In genomic region chr12:23555180-23555784, GRCh38 we compare ENCODE assay signal across 36 cellular contexts.
DNase-seq lines count a peak whose midpoint lies in the region; ATAC-seq and TF ChIP-seq lines count a peak whose summit lies in the region.
"Had no signal": no experiment of that assay in that cellular context is flagged by ENCODE, and none has a peak within 500 bp of the region (broad histone marks: within the 10 kb centered on the region; RNA-seq: fewer than 3 reads in every experiment).

No MANE protein-coding gene starts in this region.

- H3K4me1 Mint-ChIP-seq in CD8-positive, alpha-beta memory T cell = no peaks in the 10 kb centered on the region
- H3K4me1 Mint-ChIP-seq in neural crest cell = peaks cover 44% of the 10 kb centered on the region
- no peaks in the 10 kb centered on the region for H3K4me1 Mint-ChIP-seq in T-cell
- H3K4me1 Mint-ChIP-seq: activated naive CD8-positive, alpha-beta T cell treated with anti-CD3 and anti-CD28 coated beads for 36 hours; immature natural killer cell; memory B cell had no signal

- no peak overlapping the region for H3K4me3 ChIP-seq in CD8-positive, alpha-beta memory T cell (ENCODE audit: low read length)
- no peak overlapping the region for H3K4me3 ChIP-seq in ectodermal cell (ENCODE audit: insufficient read depth, low read depth, low read length)
- H3K4me3 ChIP-seq in osteoblast (ENCODE audit: insufficient read depth, low read length) = no peak overlapping the region
- no peak overlapping the region for H3K4me3 ChIP-seq in effector memory CD4-positive, alpha-beta T cell (ENCODE audit: insufficient read depth, low read depth, low read length, poor library complexity, severe bottlenecking)
- H3K4me3 ChIP-seq: BLaER1, cardiac muscle cell, colonic mucosa, gastroesophageal sphincter, GM23248, PC-9, skin epidermis, stomach, tibial artery had no signal

- no peak for DNase-seq in CD8-positive, alpha-beta memory T cell
- DNase-seq in neural crest cell (ENCODE audit: low read depth, low spot score) (no peak), T-cell (no peak), osteoblast (ENCODE audit: insufficient read length, low spot score, missing footprints) (no peak)
- no peak for DNase-seq in effector memory CD4-positive, alpha-beta T cell
- DNase-seq: ACHN; activated CD4-positive, alpha-beta T cell treated with anti-CD3 and anti-CD28 coated beads for 48 hours; activated CD8-positive, alpha-beta memory T cell treated with anti-CD3 and anti-CD28 coated beads for 24 hours; activated effector memory CD4-positive, alpha-beta T cell treated with anti-CD3 and anti-CD28 coated beads, Interleukin-2, amount 50 U/mL, for 16 hours; activated naive CD8-positive, alpha-beta T cell treated with anti-CD3 and anti-CD28 coated beads for 36 hours; aorta; colonic mucosa; COR-L47; GM23248; HFFc6; hypothalamus; immature natural killer cell; IMR-90; NCI-H1092; NCI-H2081 treated with DMSO at 0.1 percent for 48 hours; NCI-H510A; NK-92 treated with Interleukin-12 subunit alpha and Interleukin-12 subunit beta, amount 100 ng/mL, for 24 hours; PC-9; stimulated activated CD4-positive, alpha-beta T cell treated with anti-CD3 and anti-CD28 coated beads, Interleukin-1b, Interleukin-23, amount 100 ng/mL, for 48 hours; stimulated activated CD8-positive, alpha-beta memory T cell treated with anti-CD3 and anti-CD28 coated beads, Interleukin-4, amount 100 ng/mL, for 48 hours; stomach; tibial artery; WERI-Rb-1 had no signal

- H3K79me2 ChIP-seq in osteoblast (ENCODE audit: insufficient read depth, low read length) = no peaks in the 10 kb centered on the region

- TF ChIP-seq CTCF in neural crest cell (conservative IDR thresholded peaks at IDR 0.05) = no peak
- TF ChIP-seq CTCF in osteoblast (IDR thresholded peaks at IDR 0.05; ENCODE audit: extremely low read depth, low read depth, low read length) = no peak

- no peak overlapping the region for H3K27ac Mint-ChIP-seq in CD8-positive, alpha-beta memory T cell
- peak overlapping the region; percentile 45 for H3K27ac Mint-ChIP-seq in neural crest cell (ENCODE audit: unreplicated experiment)
- no peak overlapping the region for H3K27ac Mint-ChIP-seq in T-cell
- H3K27ac Mint-ChIP-seq: activated naive CD8-positive, alpha-beta T cell treated with anti-CD3 and anti-CD28 coated beads for 36 hours; HFFc6; immature natural killer cell; memory B cell had no signal

- no peaks in the 10 kb centered on the region for H3K9me3 ChIP-seq in CD8-positive, alpha-beta memory T cell (ENCODE audit: low read length)
- H3K9me3 ChIP-seq in ectodermal cell (ENCODE audit: control insufficient read depth, low read length) (no peaks in the 10 kb centered on the region), osteoblast (ENCODE audit: low read depth, low read length) (no peaks in the 10 kb centered on the region)
- no peaks in the 10 kb centered on the region for H3K9me3 ChIP-seq in effector memory CD4-positive, alpha-beta T cell (ENCODE audit: control insufficient read depth, low read length)
- H3K9me3 ChIP-seq: BLaER1, colonic mucosa, gastroesophageal sphincter, stomach, tibial artery had no signal

- no peak overlapping the region for H3K4me3 Mint-ChIP-seq in CD8-positive, alpha-beta memory T cell
- H3K4me3 Mint-ChIP-seq in neural crest cell (peak overlapping the region; percentile 38), T-cell (no peak overlapping the region)
- H3K4me3 Mint-ChIP-seq: activated naive CD8-positive, alpha-beta T cell treated with anti-CD3 and anti-CD28 coated beads for 36 hours; HFFc6; immature natural killer cell; memory B cell had no signal

- no peaks in the 10 kb centered on the region for H3K27me3 ChIP-seq in CD8-positive, alpha-beta memory T cell (ENCODE audit: insufficient read depth, low read length, poor library complexity, severe bottlenecking)
- H3K27me3 ChIP-seq in ectodermal cell (ENCODE audit: control insufficient read depth, insufficient read depth, low read length, poor library complexity, severe bottlenecking) (no peaks in the 10 kb centered on the region), osteoblast (ENCODE audit: insufficient read depth, low read length) (no peaks in the 10 kb centered on the region)
- H3K27me3 ChIP-seq in effector memory CD4-positive, alpha-beta T cell (replicated peaks; ENCODE audit: control insufficient read depth, insufficient read depth, low read length, poor library complexity, severe bottlenecking) = no peaks in the 10 kb centered on the region
- H3K27me3 ChIP-seq: BLaER1, cardiac muscle cell, colonic mucosa, gastroesophageal sphincter, stomach, tibial artery had no signal

- no peak overlapping the region for H2AFZ ChIP-seq in osteoblast (ENCODE audit: low read length)
- H2AFZ ChIP-seq: GM23248, PC-9 had no signal

- no peaks in the 10 kb centered on the region for H3K4me1 ChIP-seq in CD8-positive, alpha-beta memory T cell (ENCODE audit: insufficient read depth, low read length)
- peaks cover 7% of the 10 kb centered on the region for H3K4me1 ChIP-seq in ectodermal cell (ENCODE audit: control insufficient read depth, insufficient read depth, low read length)
- H3K4me1 ChIP-seq in osteoblast (ENCODE audit: insufficient read depth, low read length) = no peaks in the 10 kb centered on the region
- no peaks in the 10 kb centered on the region for H3K4me1 ChIP-seq in effector memory CD4-positive, alpha-beta T cell (ENCODE audit: control insufficient read depth, insufficient read depth, low read length, poor library complexity, severe bottlenecking)
- H3K4me1 ChIP-seq: BLaER1, colonic mucosa, gastroesophageal sphincter, stomach had no signal

- POLR2A ChIA-PET in CD8-positive, alpha-beta memory T cell (lab: Charles Lee) = no interaction called here
- POLR2A ChIA-PET in T-cell (lab: Charles Lee) = interaction anchor here in 1 of 2 donors (0.5 to 0.6 kb wide), 2 partner anchors 63 to 1321 kb away, joined by 4 read pairs; no protein-coding TSS in a partner anchor

- no peaks in the 10 kb centered on the region for H3K27me3 Mint-ChIP-seq in CD8-positive, alpha-beta memory T cell
- H3K27me3 Mint-ChIP-seq in neural crest cell (ENCODE audit: low read depth) (no peaks in the 10 kb centered on the region), T-cell (no peaks in the 10 kb centered on the region)
- H3K27me3 Mint-ChIP-seq: activated naive CD8-positive, alpha-beta T cell treated with anti-CD3 and anti-CD28 coated beads for 36 hours; memory B cell had no signal

- H3K4me2 ChIP-seq in osteoblast (ENCODE audit: insufficient read depth, low read length) = no peak overlapping the region
- H3K4me2 ChIP-seq: BLaER1, PC-9 had no signal

- no peaks in the 10 kb centered on the region for H3K36me3 ChIP-seq in CD8-positive, alpha-beta memory T cell (ENCODE audit: insufficient read depth, low read length)
- H3K36me3 ChIP-seq in ectodermal cell (ENCODE audit: control insufficient read depth, insufficient read depth, low read length) (no peaks in the 10 kb centered on the region), osteoblast (ENCODE audit: insufficient read depth, low read length) (no peaks in the 10 kb centered on the region)
- no peaks in the 10 kb centered on the region for H3K36me3 ChIP-seq in effector memory CD4-positive, alpha-beta T cell (ENCODE audit: control insufficient read depth, insufficient read depth, low read length)
- H3K36me3 ChIP-seq: BLaER1, cardiac muscle cell, colonic mucosa, gastroesophageal sphincter, stomach, tibial artery, WERI-Rb-1 had no signal

- no peaks in the 10 kb centered on the region for H4K20me1 ChIP-seq in osteoblast (ENCODE audit: insufficient read depth, low read length)
- H4K20me1 ChIP-seq: BLaER1 had no signal

- CTCF ChIA-PET in CD8-positive, alpha-beta memory T cell (lab: Charles Lee) = no interaction called here
- CTCF ChIA-PET in T-cell (lab: Charles Lee) = no interaction called here

- peak; percentile 56 for ATAC-seq in HG02678 (IDR thresholded peaks at IDR 0.05; ENCODE audit: unreplicated experiment)
- ATAC-seq in T-cell (replicated peaks in 1 of 4) = no peak
- ATAC-seq: gastroesophageal sphincter, Right ventricle myocardium inferior had no signal

- peak overlapping the region; percentile 17 for H3K27ac ChIP-seq in CD8-positive, alpha-beta memory T cell (ENCODE audit: low read depth, low read length)
- H3K27ac ChIP-seq in ectodermal cell (ENCODE audit: insufficient read depth, low read depth, low read length, poor library complexity, severe bottlenecking) (peak overlapping the region; percentile 70), osteoblast (ENCODE audit: low read depth, low read length) (no peak overlapping the region)
- H3K27ac ChIP-seq in effector memory CD4-positive, alpha-beta T cell (ENCODE audit: insufficient read depth, low read length, poor library complexity, severe bottlenecking) = no peak overlapping the region
- H3K27ac ChIP-seq: BLaER1, cardiac muscle cell, colonic mucosa, gastroesophageal sphincter, GM23248, PC-9, skin epidermis, stomach, tibial artery, WERI-Rb-1 had no signal

- peaks cover 0 to 5% (median 0%) of the 10 kb centered on the region in 5 donors for H3K9me3 Mint-ChIP-seq in CD8-positive, alpha-beta memory T cell
- no peaks in the 10 kb centered on the region for H3K9me3 Mint-ChIP-seq in neural crest cell
- peaks cover 0 to 7% (median 0%) of the 10 kb centered on the region in 3 donors for H3K9me3 Mint-ChIP-seq in T-cell
- H3K9me3 Mint-ChIP-seq: memory B cell had no signal

- no peaks in the 10 kb centered on the region for H3K36me3 Mint-ChIP-seq in CD8-positive, alpha-beta memory T cell
- peaks cover 32% of the 10 kb centered on the region for H3K36me3 Mint-ChIP-seq in neural crest cell (ENCODE audit: low read depth)
- H3K36me3 Mint-ChIP-seq in T-cell = no peaks in the 10 kb centered on the region
- H3K36me3 Mint-ChIP-seq: activated naive CD8-positive, alpha-beta T cell treated with anti-CD3 and anti-CD28 coated beads for 36 hours; immature natural killer cell; memory B cell had no signal

- 61 to 90% methylated on average over 3 of the region's 3 CpGs for WGBS in ectodermal cell, 2 experiments

Comparison
In these comparisons a context has a peak if more than half of its experiments do, and no peak if none do; other contexts are left out.
1. H3K27ac ChIP-seq: peak in CD8-positive, alpha-beta memory T cell (single experiment) and ectodermal cell (single experiment); none in osteoblast (single experiment) and effector memory CD4-positive, alpha-beta T cell (single experiment).